Comparison of ENCODE assay signal across 8 cellular contexts in genomic region chr10:113563306-113564088, GRCh38. TPM values are rescaled to one million over a fixed set of nuclear protein-coding genes. Genes with fewer than 3 reads are reported as not detected.
DNase-seq lines count a peak whose midpoint lies in the region; ATAC-seq lines count a peak whose summit lies in the region.

No MANE protein-coding gene starts in this region.

- ATAC-seq in GM18502 (IDR thresholded peaks at IDR 0.05; ENCODE audit: poor library complexity, unreplicated experiment) (peak; percentile 99), HG02970 (IDR thresholded peaks at IDR 0.05; ENCODE audit: low FRiP score, unreplicated experiment) (peak; percentile 94)

- DNase-seq in 8988T = peak; percentile 75
- DNase-seq in NCI-H2196 (lab: John Stamatoyannopoulos, UW; ENCODE audit: unreplicated experiment) = peak; percentile 53
- DNase-seq in activated CD4-positive, alpha-beta T cell treated with anti-CD3 and anti-CD28 coated beads for 1 hour = peak; percentile 45
- peak; percentile 56 for DNase-seq in cerebellum (ENCODE audit: low spot score)
- peak; percentile 87 for DNase-seq in left kidney (ENCODE audit: low read depth, low spot score)
- DNase-seq in stimulated activated CD4-positive, alpha-beta T cell treated with anti-CD3 and anti-CD28 coated beads, Interleukin-1b, Interleukin-23, amount 100 ng/mL, for 48 hours = peak; percentile 70

RNA-seq across cellular contexts. Expression of gene HABP2, which starts 10.6 kb away (rescaled TPM):
- not detected for total RNA-seq in cerebellum

Comparison
In these comparisons a context has a peak if more than half of its experiments do, and no peak if none do; other contexts are left out.
1. Peak in every context shown above with its lines: DNase-seq and ATAC-seq.